ENCODE assay signal across 10 cellular contexts in genomic region chr4:187814737-187815465, GRCh38.
DNase-seq lines count a peak whose midpoint lies in the region; ATAC-seq, FAIRE-seq and TF ChIP-seq lines count a peak whose summit lies in the region.
"Had no signal": no experiment of that assay in that cellular context is flagged by ENCODE, and none has a peak within 500 bp of the region (broad histone marks: within the 10 kb centered on the region; RNA-seq: fewer than 3 reads in every experiment).

No MANE protein-coding gene starts in this region.

- intact Hi-C loops in left ventricle myocardium superior (cut with micrococcal nuclease) (no loop called here), lower leg skin (cut with DNase I; ENCODE audit: low total_unique reads) (no loop called here)

- TF ChIP-seq CTCF in lower leg skin (IDR thresholded peaks at IDR 0.05): no peak

- H3K4me1 Mint-ChIP-seq in activated naive CD8-positive, alpha-beta T cell treated with anti-CD3 and anti-CD28 coated beads for 36 hours: no peaks in the 10 kb centered on the region
- H3K4me1 Mint-ChIP-seq: H9 had no signal

- H3K4me1 ChIP-seq in small intestine (ENCODE audit: control insufficient read depth in 2 of 2, insufficient read depth in 1 of 2, low read depth in 1 of 2, low read length in 1 of 2): no peaks in the 10 kb centered on the region

- H3K4me3 ChIP-seq in small intestine (ENCODE audit: low read depth in 1 of 2, low read length in 2 of 2): peak overlapping the region in 1 of 2 donors; percentile 6
- H3K4me3 ChIP-seq in lower leg skin (ENCODE audit: low read depth, poor library complexity, severe bottlenecking): no peak overlapping the region

- ATAC-seq in left ventricle myocardium superior (peak; percentile 43), GM21723 (IDR thresholded peaks at IDR 0.05; ENCODE audit: unreplicated experiment) (no peak)

- no peaks in the 10 kb centered on the region for H3K9me3 ChIP-seq in small intestine (ENCODE audit: control insufficient read depth, low read depth)

- peak overlapping the region; percentile 85 for H3K27ac Mint-ChIP-seq in activated naive CD8-positive, alpha-beta T cell treated with anti-CD3 and anti-CD28 coated beads for 36 hours
- H3K27ac Mint-ChIP-seq: H9 had no signal

- peak overlapping the region; percentile 68 for H3K4me3 Mint-ChIP-seq in activated naive CD8-positive, alpha-beta T cell treated with anti-CD3 and anti-CD28 coated beads for 36 hours
- H3K4me3 Mint-ChIP-seq: H9 had no signal

- TF ChIP-seq POLR2A in lower leg skin (IDR thresholded peaks at IDR 0.05): no peak

- H3K9me3 Mint-ChIP-seq in activated naive CD8-positive, alpha-beta T cell treated with anti-CD3 and anti-CD28 coated beads for 36 hours: peaks cover 8% of the 10 kb centered on the region
- H3K9me3 Mint-ChIP-seq: H9 had no signal

- no peaks in the 10 kb centered on the region for H3K36me3 Mint-ChIP-seq in activated naive CD8-positive, alpha-beta T cell treated with anti-CD3 and anti-CD28 coated beads for 36 hours

- H3K27me3 ChIP-seq in small intestine (ENCODE audit: control insufficient read depth in 2 of 2, insufficient read depth in 2 of 2, low read length in 2 of 2): no peaks in the 10 kb centered on the region

- peak; percentile 38 for DNase-seq in SKM-1 treated with dmso at 0.1 percent for 144 hours (lab: John Stamatoyannopoulos, UW; ENCODE audit: unreplicated experiment)
- DNase-seq in SKM-1 (lab: John Stamatoyannopoulos, UW; ENCODE audit: unreplicated experiment): no peak
- no peak for DNase-seq in activated naive CD8-positive, alpha-beta T cell treated with anti-CD3 and anti-CD28 coated beads for 36 hours
- DNase-seq in left ventricle myocardium superior: peak; percentile 35
- peak; percentile 46 for DNase-seq in small intestine
- DNase-seq in lower leg skin (ENCODE audit: low spot score in 2 of 2): no peak
- DNase-seq in stimulated activated CD4-positive, alpha-beta T cell treated with anti-CD3 and anti-CD28 coated beads, Interleukin-1b, Interleukin-23, amount 100 ng/mL, for 48 hours: no peak
- DNase-seq: 8988T, H9 had no signal

- no peaks in the 10 kb centered on the region for H3K36me3 ChIP-seq in small intestine (ENCODE audit: control insufficient read depth in 2 of 2, insufficient read depth in 2 of 2, low read length in 2 of 2)

- H3K27me3 Mint-ChIP-seq in activated naive CD8-positive, alpha-beta T cell treated with anti-CD3 and anti-CD28 coated beads for 36 hours: no peaks in the 10 kb centered on the region

- peak overlapping the region in 1 of 2 donors; percentile 29 for H3K27ac ChIP-seq in small intestine (ENCODE audit: low read depth in 1 of 2, low read length in 1 of 2)

- FAIRE-seq in small intestine (lab: Jason Lieb, UNC): no peak

- 71 to 76% (median 71%) methylated on average over 28 of the region's 28 CpGs for WGBS in small intestine, 3 donors
- 80 to 85% methylated on average over 28 of the region's 28 CpGs for WGBS in lower leg skin, 2 donors

Comparison
In these comparisons a context has a peak if more than half of its experiments do, and no peak if none do; other contexts are left out.
1. DNase-seq: peak in SKM-1 treated with dmso at 0.1 percent for 144 hours (single experiment), left ventricle myocardium superior (single experiment) and small intestine (single experiment); none in SKM-1 (single experiment), activated naive CD8-positive, alpha-beta T cell treated with anti-CD3 and anti-CD28 coated beads for 36 hours (single experiment), lower leg skin (0 of 2) and stimulated activated CD4-positive, alpha-beta T cell treated with anti-CD3 and anti-CD28 coated beads, Interleukin-1b, Interleukin-23, amount 100 ng/mL, for 48 hours (single experiment).